Comparison of ENCODE assay signal across 8 cellular contexts in the genomic region with DNA sequence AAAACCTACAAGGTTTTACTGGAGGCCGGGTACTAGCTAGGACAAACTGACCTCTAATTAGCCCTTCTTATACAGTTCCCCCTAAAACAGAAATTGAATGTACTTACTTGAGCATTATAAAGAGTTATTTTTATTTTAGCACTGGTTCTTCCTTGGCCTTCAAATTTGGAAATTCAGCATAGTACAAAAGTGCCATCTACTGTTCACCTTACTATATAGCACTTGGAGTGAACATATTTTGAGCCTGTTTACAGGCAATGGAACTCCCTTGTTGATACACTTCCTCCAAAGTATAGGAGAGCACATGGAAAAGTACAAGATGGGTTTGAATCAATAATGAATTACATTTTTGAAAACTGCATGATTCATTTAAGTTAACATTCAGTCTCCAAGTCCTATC. TPM values are rescaled to one million over a fixed set of nuclear protein-coding genes. Genes with fewer than 3 reads are reported as not detected.
A peak's percentile ranks its signal among the peaks of the same experiment; 100 is the strongest.
DNase-seq lines count a peak whose midpoint lies in the region; ATAC-seq and TF ChIP-seq lines count a peak whose summit lies in the region.

No MANE protein-coding gene starts in this region.

- no TSS peak for BruUV-seq in Panc1 (replicated peaks; lab: Mats Ljungman, UMichigan)

- no peak for ATAC-seq in Panc1
- no peak for ATAC-seq in activated CD4-positive, CD25-positive, alpha-beta regulatory T cell treated with anti-CD3 and anti-CD28 coated beads, Interleukin-2, amount 50 U/mL, for 24 hours

- no peaks in the 10 kb centered on the region for H3K27me3 ChIP-seq in Panc1 (ENCODE audit: control insufficient read depth, insufficient read depth, low read length)
- no peaks in the 10 kb centered on the region for H3K27me3 ChIP-seq in parathyroid adenoma (ENCODE audit: control insufficient read depth, insufficient read depth, low read length)

- H3K9ac ChIP-seq in parathyroid adenoma, result no peak overlapping the region

- POLR2A ChIA-PET in Panc1 (lab: Charles Lee), result no interaction called here

- no peaks in the 10 kb centered on the region; the same call in 1 of the 2 replicates for H3K36me3 ChIP-seq in Panc1 (ENCODE audit: control insufficient read depth, insufficient read depth, low read length)
- no peaks in the 10 kb centered on the region for H3K36me3 ChIP-seq in parathyroid adenoma (ENCODE audit: control insufficient read depth, insufficient read depth, low read length)

- H3K4me1 ChIP-seq in Panc1 (ENCODE audit: control insufficient read depth, insufficient read depth, low read length) (peaks cover 4% of the 10 kb centered on the region; the same call in 1 of the 2 replicates), parathyroid adenoma (peaks cover 3% of the 10 kb centered on the region)

- in situ Hi-C loops in Panc1 (cut with HindIII; ENCODE audit: low pct_unique_long_range_greater_than_20kb, low sequenced_read_pairs), result no loop called here

- DNase-seq in AG09309 (ENCODE audit: low read depth) (no peak), GM12865 (ENCODE audit: low read depth) (peak; percentile 48), KG1 (lab: John Stamatoyannopoulos, UW) (peak; percentile 37), Panc1 (ENCODE audit: low read depth, low spot score) (peak; percentile 41), epithelial cell of proximal tubule (ENCODE audit: low read depth) (no peak)
- DNase-seq in activated naive CD4-positive, alpha-beta T cell treated with anti-CD3 and anti-CD28 coated beads, Interleukin-2, amount 10 ng/mL, durations not matched to agents 7 days and 5 days, result no peak

- no peak overlapping the region for H2AFZ ChIP-seq in parathyroid adenoma

- TF ChIP-seq CTCF in AG09309 (IDR thresholded peaks at IDR 0.05; ENCODE audit: control insufficient read depth, insufficient read depth, low read depth, low read length, missing control alignments), result peak; percentile 65
- peak; percentile 50 for TF ChIP-seq CTCF in GM12865 (IDR thresholded peaks at IDR 0.05; ENCODE audit: insufficient read depth, low read depth, low read length, missing control alignments)
- TF ChIP-seq CTCF in Panc1 (IDR thresholded peaks at IDR 0.05), result peak; percentile 73; the same call in 1 of the 2 replicates
- TF ChIP-seq CTCF in epithelial cell of proximal tubule (conservative IDR thresholded peaks at IDR 0.05; ENCODE audit: low read depth, low read length), result peak; percentile 77
- peak; percentile 67 for TF ChIP-seq CTCF in parathyroid adenoma (IDR thresholded peaks at IDR 0.05)

- H3K27me3 Mint-ChIP-seq in activated naive CD4-positive, alpha-beta T cell treated with anti-CD3 and anti-CD28 coated beads, Interleukin-2, amount 10 ng/mL, durations not matched to agents 7 days and 5 days, result no peaks in the 10 kb centered on the region

- intact Hi-C loops in Panc1 (cut with micrococcal nuclease; ENCODE audit: unreplicated experiment), result loop anchor here (2.0 kb wide), 2 partner anchors 59 to 511 kb away; no protein-coding TSS in a partner anchor

- H3K4me3 ChIP-seq in AG09309 (ENCODE audit: control insufficient read depth, low read depth, low read length) (no peak overlapping the region), GM12865 (ENCODE audit: low read depth, low read length) (no peak overlapping the region), Panc1 (ENCODE audit: low read depth in 2 of 2, low read length in 2 of 2) (no peak overlapping the region), epithelial cell of proximal tubule (ENCODE audit: low read depth, low read length) (no peak overlapping the region), parathyroid adenoma (ENCODE audit: low read depth, low read length) (no peak overlapping the region)

- peaks cover 36% of the 10 kb centered on the region for H3K4me1 Mint-ChIP-seq in activated naive CD4-positive, alpha-beta T cell treated with anti-CD3 and anti-CD28 coated beads, Interleukin-2, amount 10 ng/mL, durations not matched to agents 7 days and 5 days

- H3K4me2 ChIP-seq in parathyroid adenoma (ENCODE audit: low read length), result no peak overlapping the region

- CTCF ChIA-PET in Panc1 (lab: Charles Lee), result no interaction called here
- CTCF ChIA-PET in activated naive CD4-positive, alpha-beta T cell treated with anti-CD3 and anti-CD28 coated beads, Interleukin-2, amount 10 ng/mL, durations not matched to agents 7 days and 5 days (lab: Charles Lee), result interaction anchor here (0.8 to 10.3 kb wide), 5 partner anchors 60 to 582 kb away, joined by 3 to 125 read pairs (median 6); no protein-coding TSS in a partner anchor

- H3K36me3 Mint-ChIP-seq in activated naive CD4-positive, alpha-beta T cell treated with anti-CD3 and anti-CD28 coated beads, Interleukin-2, amount 10 ng/mL, durations not matched to agents 7 days and 5 days, result peaks cover 4% of the 10 kb centered on the region

- H3K9me3 Mint-ChIP-seq in activated naive CD4-positive, alpha-beta T cell treated with anti-CD3 and anti-CD28 coated beads, Interleukin-2, amount 10 ng/mL, durations not matched to agents 7 days and 5 days, result no peaks in the 10 kb centered on the region

- H3K4me3 Mint-ChIP-seq in activated naive CD4-positive, alpha-beta T cell treated with anti-CD3 and anti-CD28 coated beads, Interleukin-2, amount 10 ng/mL, durations not matched to agents 7 days and 5 days, result no peak overlapping the region

- H3K27ac ChIP-seq in Panc1 (ENCODE audit: low read length) (no peak overlapping the region), parathyroid adenoma (no peak overlapping the region)

- no peaks in the 10 kb centered on the region for H3K9me3 ChIP-seq in Panc1 (ENCODE audit: control insufficient read depth, insufficient read depth, low read depth, low read length)
- no peaks in the 10 kb centered on the region for H3K9me3 ChIP-seq in parathyroid adenoma (ENCODE audit: control insufficient read depth, low read length)

- peaks cover 13% of the 10 kb centered on the region for H3K79me2 ChIP-seq in parathyroid adenoma

- H3K27ac Mint-ChIP-seq in activated naive CD4-positive, alpha-beta T cell treated with anti-CD3 and anti-CD28 coated beads, Interleukin-2, amount 10 ng/mL, durations not matched to agents 7 days and 5 days, result no peak overlapping the region

RNA-seq across cellular contexts. Expression of gene POC1B, which starts 3.9 kb away (rescaled TPM):
- total RNA-seq in Panc1 (2021; ENCODE audit: unreplicated experiment) (7.3 TPM), epithelial cell of proximal tubule (14.9 and 15.3 TPM in 2 replicates)
- polyA plus RNA-seq in Panc1 (2012; ENCODE audit: insufficient read length), result 5.5 TPM

RNA-seq across cellular contexts. Expression of gene GALNT4, which starts 5.1 kb away (rescaled TPM):
- total RNA-seq in Panc1 (2021; ENCODE audit: unreplicated experiment) (5.1 TPM), epithelial cell of proximal tubule (4.1 and 5.7 TPM in 2 replicates)
- polyA plus RNA-seq in Panc1 (2012; ENCODE audit: insufficient read length), result 2.0 TPM

Comparison
In these comparisons a context has a peak if more than half of its experiments do, and no peak if none do; other contexts are left out.
1. DNase-seq: peak in GM12865 (single experiment), KG1 (single experiment) and Panc1 (single experiment); none in AG09309 (single experiment), epithelial cell of proximal tubule (single experiment) and activated naive CD4-positive, alpha-beta T cell treated with anti-CD3 and anti-CD28 coated beads, Interleukin-2, amount 10 ng/mL, durations not matched to agents 7 days and 5 days (single experiment).
2. Peak in every context shown above with its lines, with median percentiles within 50 percentile points of each other: CTCF ChIP-seq.